In genomic region chr4:98625920-98626319, GRCh38 we compare ENCODE assay signal across 14 cellular contexts. TPM values are rescaled to one million over a fixed set of nuclear protein-coding genes. Genes with fewer than 3 reads are reported as not detected.
DNase-seq lines count a peak whose midpoint lies in the region; ATAC-seq and TF ChIP-seq lines count a peak whose summit lies in the region.
"Had no signal": no experiment of that assay in that cellular context is flagged by ENCODE, and none has a peak within 500 bp of the region (broad histone marks: within the 10 kb centered on the region; RNA-seq: fewer than 3 reads in every experiment).

No MANE protein-coding gene starts in this region.

- H4K20me1 ChIP-seq in IMR-90 (ENCODE audit: insufficient read depth, low read length) (peaks cover 9% of the 10 kb centered on the region; the same call in 1 of the 2 replicates), fibroblast of lung (ENCODE audit: control insufficient read depth, extremely low read depth, insufficient read depth, low read length) (no peaks in the 10 kb centered on the region)
- H4K20me1 ChIP-seq: BLaER1 had no signal

- H3K23ac ChIP-seq in IMR-90 (ENCODE audit: low read depth, low read length) = peak overlapping the region; percentile 39

- BruUV-seq in IMR-90 (replicated peaks; lab: Mats Ljungman, UMichigan) = no TSS peak

- POLR2A ChIA-PET in IMR-90 (lab: Charles Lee; ENCODE audit: unreplicated experiment) = no interaction called here

- H3K27me3 ChIP-seq in IMR-90 (ENCODE audit: control insufficient read depth, insufficient read depth, low read length) = no peaks in the 10 kb centered on the region
- H3K27me3 ChIP-seq in fibroblast of lung (ENCODE audit: control insufficient read depth, insufficient read depth, low read length) = no peaks in the 10 kb centered on the region
- H3K27me3 ChIP-seq in spleen (replicated peaks in 1 of 7) = no peaks in the 10 kb centered on the region
- H3K27me3 ChIP-seq: BLaER1, neural progenitor cell had no signal

- 0 out of 2 replicates have a peak, but pooled peaks cover 3% of the 10 kb centered on the region for H3K36me3 ChIP-seq in IMR-90 (ENCODE audit: control insufficient read depth, insufficient read depth, low read length)
- H3K36me3 ChIP-seq in fibroblast of lung (ENCODE audit: control insufficient read depth, insufficient read depth, low read length) = no peaks in the 10 kb centered on the region
- no peaks in the 10 kb centered on the region for H3K36me3 ChIP-seq in spleen
- H3K36me3 ChIP-seq: BLaER1, neural progenitor cell had no signal

- peak overlapping the region; percentile 94 for H2BK20ac ChIP-seq in IMR-90 (ENCODE audit: low read depth, low read length)

- no CpG with 5 or more reads among the region's 2 CpGs for WGBS in IMR-90 (ENCODE audit: extremely low coverage in 2 of 2, insufficient read length in 1 of 2), 2 experiments
- WGBS in spleen, 5 donors = 72 to 89% (median 82%) methylated on average over 2 of the region's 2 CpGs

- H3K27ac Mint-ChIP-seq in activated naive CD8-positive, alpha-beta T cell treated with anti-CD3 and anti-CD28 coated beads, Interleukin-2, amount 50 U/mL, for 24 hours = peak overlapping the region; percentile 52
- H3K27ac Mint-ChIP-seq: neural progenitor cell had no signal

- H3K79me2 ChIP-seq in fibroblast of lung (ENCODE audit: control insufficient read depth, insufficient read depth, low read length) = peaks cover 92% of the 10 kb centered on the region

- no peaks in the 10 kb centered on the region for H3K27me3 Mint-ChIP-seq in activated naive CD8-positive, alpha-beta T cell treated with anti-CD3 and anti-CD28 coated beads, Interleukin-2, amount 50 U/mL, for 24 hours

- no peak overlapping the region for H3K9ac ChIP-seq in IMR-90 (ENCODE audit: low read depth, low read length)
- H3K9ac ChIP-seq in fibroblast of lung (ENCODE audit: insufficient read depth, low read length) = no peak overlapping the region
- H3K9ac ChIP-seq: BLaER1, neural progenitor cell had no signal

- peak overlapping the region; percentile 58 for H3K56ac ChIP-seq in IMR-90 (ENCODE audit: extremely low read depth, insufficient read depth, low read length)

- peaks cover 4% of the 10 kb centered on the region for H3K9me3 ChIP-seq in IMR-90 (ENCODE audit: control insufficient read depth, insufficient read depth, low read length)
- no peaks in the 10 kb centered on the region for H3K9me3 ChIP-seq in fibroblast of lung (ENCODE audit: control insufficient read depth, insufficient read depth, low read depth, low read length)
- H3K9me3 ChIP-seq in spleen = no peaks in the 10 kb centered on the region
- H3K9me3 ChIP-seq: BLaER1 had no signal

- H2AFZ ChIP-seq in IMR-90 (replicated peaks; ENCODE audit: low read length, poor library complexity) (no peak overlapping the region), fibroblast of lung (ENCODE audit: low read length) (no peak overlapping the region)
- H2AFZ ChIP-seq: neural progenitor cell had no signal

- DNase-seq in IMR-90 (no peak), fibroblast of lung (ENCODE audit: low read depth in 2 of 2) (no peak), spleen (no peak), pons (ENCODE audit: low spot score) (no peak)
- DNase-seq in activated naive CD8-positive, alpha-beta T cell treated with anti-CD3 and anti-CD28 coated beads, Interleukin-2, amount 50 U/mL, for 24 hours = no peak
- DNase-seq: foreskin melanocyte, NCI-H1930, T-helper 2 cell had no signal

- peak overlapping the region; percentile 67; the same call in 1 of the 2 replicates for H4K91ac ChIP-seq in IMR-90 (ENCODE audit: insufficient read depth, low read depth, low read length)

- TF ChIP-seq CTCF in IMR-90 (conservative IDR thresholded peaks at IDR 0.05; ENCODE audit: low read depth, low read length) (no peak), fibroblast of lung (conservative IDR thresholded peaks at IDR 0.05 in 1 of 2, IDR thresholded peaks at IDR 0.05 in 1 of 2; ENCODE audit: low read depth in 1 of 2, low read length in 2 of 2) (no peak), spleen (IDR thresholded peaks at IDR 0.05 in 8 of 11, conservative IDR thresholded peaks at IDR 0.05 in 3 of 11) (no peak)

- ATAC-seq in IMR-90 (ENCODE audit: low read depth) (no peak), HG03135 (IDR thresholded peaks at IDR 0.05; ENCODE audit: unreplicated experiment) (no peak), GM21717 (IDR thresholded peaks at IDR 0.05; ENCODE audit: unreplicated experiment) (no peak)
- no peak for ATAC-seq in activated naive CD8-positive, alpha-beta T cell treated with anti-CD3 and anti-CD28 coated beads, Interleukin-2, amount 50 U/mL, for 24 hours

- H3K4me1 ChIP-seq in IMR-90 (ENCODE audit: control insufficient read depth, insufficient read depth, low read length) (peaks cover 12% of the 10 kb centered on the region), fibroblast of lung (ENCODE audit: control insufficient read depth, extremely low read depth, insufficient read depth, low read length) (peaks cover 13% of the 10 kb centered on the region), spleen (peaks cover 3 to 29% (median 6%) of the 10 kb centered on the region in 6 donors)
- H3K4me1 ChIP-seq: BLaER1 had no signal

- peak overlapping the region; percentile 78; the same call in 1 of the 2 replicates for H3K27ac ChIP-seq in IMR-90 (ENCODE audit: insufficient read depth, low read length)
- H3K27ac ChIP-seq in fibroblast of lung (ENCODE audit: insufficient read depth, low read length) = peak overlapping the region; percentile 63
- peak overlapping the region; percentile 1 to 67 (median 42) for H3K27ac ChIP-seq in spleen
- H3K27ac ChIP-seq: BLaER1, HL-60, neural progenitor cell had no signal

- H3K4ac ChIP-seq in IMR-90 (ENCODE audit: low read depth, low read length) = peak overlapping the region; percentile 87

- TF ChIP-seq RAD21 in IMR-90 (IDR thresholded peaks at IDR 0.05; ENCODE audit: low read length) = no peak

- in situ Hi-C loops in IMR-90 (cut with MboI; ENCODE audit: low sequenced_read_pairs) = no loop called here

- TF ChIP-seq POLR2A in IMR-90 (IDR thresholded peaks at IDR 0.05; ENCODE audit: low read depth, low read length) = no peak
- no peak for TF ChIP-seq POLR2A in spleen (IDR thresholded peaks at IDR 0.05)

- no peak overlapping the region for H3K4me3 ChIP-seq in IMR-90 (ENCODE audit: insufficient read depth, low read depth, low read length)
- H3K4me3 ChIP-seq in fibroblast of lung (replicated peaks in 1 of 4; ENCODE audit: control extremely low read depth in 1 of 4, insufficient read depth in 1 of 4, low read depth in 3 of 4, low read length in 4 of 4) = no peak overlapping the region
- no peak overlapping the region for H3K4me3 ChIP-seq in spleen
- H3K4me3 ChIP-seq: BLaER1, neural progenitor cell, skin epidermis had no signal

- no peak overlapping the region for H2AK9ac ChIP-seq in IMR-90 (replicated peaks; ENCODE audit: low read depth, low read length, poor library complexity)

- peaks cover 53% of the 10 kb centered on the region for H3K4me1 Mint-ChIP-seq in activated naive CD8-positive, alpha-beta T cell treated with anti-CD3 and anti-CD28 coated beads, Interleukin-2, amount 50 U/mL, for 24 hours

- H2AK5ac ChIP-seq in IMR-90 (ENCODE audit: low read depth, low read length) = peak overlapping the region; percentile 57

- peak overlapping the region; percentile 84; the same call in 1 of the 3 replicates for H2BK15ac ChIP-seq in IMR-90 (ENCODE audit: low read depth, low read length)

- peak overlapping the region; percentile 62; the same call in 1 of the 2 replicates for H4K5ac ChIP-seq in IMR-90 (ENCODE audit: low read depth, low read length)

- intact Hi-C loops in IMR-90 (cut with micrococcal nuclease) (no loop called here), spleen (cut with DNase I; ENCODE audit: low total_unique reads) (no loop called here)

- dilution Hi-C loops in IMR-90 (cut with HindIII; ENCODE audit: low sequenced_read_pairs, unreplicated experiment) = no loop called here

- H3K4me2 ChIP-seq in IMR-90 (ENCODE audit: low read depth, low read length) = peak overlapping the region; percentile 56
- H3K4me2 ChIP-seq in fibroblast of lung (ENCODE audit: extremely low read depth, insufficient read depth, low read length) = peak overlapping the region; percentile 58
- H3K4me2 ChIP-seq: BLaER1, neural progenitor cell had no signal

- H2BK120ac ChIP-seq in IMR-90 (ENCODE audit: low read depth, low read length) = peak overlapping the region; percentile 88

- peaks cover 5% of the 10 kb centered on the region; the same call in 1 of the 2 replicates for H3K9me1 ChIP-seq in IMR-90 (ENCODE audit: insufficient read depth, low read length)

- peak overlapping the region; percentile 51; the same call in 1 of the 2 replicates for H3K18ac ChIP-seq in IMR-90 (ENCODE audit: low read depth, low read length)

- peak overlapping the region; percentile 84 for H2BK5ac ChIP-seq in IMR-90 (ENCODE audit: low read depth, low read length, poor library complexity, severe bottlenecking)

- H4K8ac ChIP-seq in IMR-90 (ENCODE audit: low read depth in 2 of 2, low read length in 2 of 2) = peak overlapping the region in 1 of 2 experiments; percentile 72; a peak in 2 of 4 replicates

- H3K9me3 Mint-ChIP-seq in activated naive CD8-positive, alpha-beta T cell treated with anti-CD3 and anti-CD28 coated beads, Interleukin-2, amount 50 U/mL, for 24 hours = no peaks in the 10 kb centered on the region

- H3K36me3 Mint-ChIP-seq in activated naive CD8-positive, alpha-beta T cell treated with anti-CD3 and anti-CD28 coated beads, Interleukin-2, amount 50 U/mL, for 24 hours (ENCODE audit: low read depth) = peaks cover 2% of the 10 kb centered on the region

- peak overlapping the region; percentile 21; the same call in 1 of the 2 replicates for H3K14ac ChIP-seq in IMR-90 (replicated peaks; ENCODE audit: low read depth, low read length)

- peaks cover 29 to 54% of the 10 kb centered on the region in 2 experiments for H3K79me1 ChIP-seq in IMR-90 (ENCODE audit: low read depth in 1 of 2, low read length in 2 of 2)

- H3K4me3 Mint-ChIP-seq in activated naive CD8-positive, alpha-beta T cell treated with anti-CD3 and anti-CD28 coated beads, Interleukin-2, amount 50 U/mL, for 24 hours = peak overlapping the region; percentile 24
- H3K4me3 Mint-ChIP-seq: neural progenitor cell had no signal

- CTCF ChIA-PET in IMR-90 (lab: Yijun Ruan, JAX) = no interaction called here

TF ChIP-seq in IMR-90, 13 proteins besides CTCF, POLR2A, EP300 and RAD21 (continues in another document):
- no peak for TF ChIP-seq MAFK (IDR thresholded peaks at IDR 0.05; ENCODE audit: low read depth, low read length)
- no peak for TF ChIP-seq SMC3 (IDR thresholded peaks at IDR 0.05; ENCODE audit: low read depth, low read length)

RNA-seq across cellular contexts. Expression of gene TSPAN5, which starts 32.5 kb away (rescaled TPM):
- total RNA-seq in IMR-90 (2012; rRNA removed) (79.6 and 88.3 TPM in 2 replicates), fibroblast of lung (75.5 and 109 TPM in 2 replicates), spleen (10 to 100 TPM; 14.9 to 33.6 (median 25.7) TPM)
- polyA plus RNA-seq in IMR-90 (2012; rRNA removed) (58.2 and 64.8 TPM in 2 replicates), fibroblast of lung (112 and 129 TPM in 2 replicates), spleen (1 to 10 TPM; 4.6 to 6.5 (median 5.0) TPM)
- polyA plus RNA-seq in IMR-90 (2012; cell fraction: cytosol; rRNA removed) = 36.9 and 41.6 TPM in 2 replicates
- polyA plus RNA-seq in IMR-90 (2012; cell fraction: nucleus; rRNA removed; ENCODE audit: low replicate concordance) = 21.8 and 70.0 TPM in 2 replicates
- 73.9 and 75.0 TPM in 2 replicates for polyA plus RNA-seq in fibroblast of lung (2012)
- 64.1 and 77.0 TPM in 2 replicates for polyA minus RNA-seq in fibroblast of lung (ENCODE audit: low replicate concordance)
